ENCODE assay signal across 9 cellular contexts in genomic region chr7:137935849-137936508, GRCh38.
DNase-seq lines count a peak whose midpoint lies in the region; ATAC-seq, FAIRE-seq and TF ChIP-seq lines count a peak whose summit lies in the region.
"Had no signal": no experiment of that assay in that cellular context is flagged by ENCODE, and none has a peak within 500 bp of the region (broad histone marks: within the 10 kb centered on the region; RNA-seq: fewer than 3 reads in every experiment).

No MANE protein-coding gene starts in this region.

- no peaks in the 10 kb centered on the region for H3K27me3 Mint-ChIP-seq in stimulated activated naive CD8-positive, alpha-beta T cell treated with anti-CD3 and anti-CD28 coated beads, Interleukin-15, Interleukin-2, amounts not matched to agents 100 ng/mL and 50 ng/mL, for 24 hours
- no peaks in the 10 kb centered on the region for H3K27me3 Mint-ChIP-seq in WTC11 (ENCODE audit: low read depth)

- 71% methylated on average over 8 of the region's 8 CpGs for WGBS in HepG2 (ENCODE audit: low lambda C conversion rate)
- 85% methylated on average over 8 of the region's 8 CpGs for WGBS in hepatocyte (ENCODE audit: low lambda C conversion rate, missing lambda C conversion rate)

- POLR2A ChIA-PET in WTC11 (lab: Charles Lee), result no interaction called here
- POLR2A ChIA-PET in HepG2 (lab: Yijun Ruan, JAX), result no interaction called here

- H3K9ac ChIP-seq in HepG2 (ENCODE audit: insufficient read depth, low read depth, low read length), result no peak overlapping the region

- H3K27ac Mint-ChIP-seq in stimulated activated naive CD8-positive, alpha-beta T cell treated with anti-CD3 and anti-CD28 coated beads, Interleukin-15, Interleukin-2, amounts not matched to agents 100 ng/mL and 50 ng/mL, for 24 hours, result peak overlapping the region; percentile 77
- no peak overlapping the region for H3K27ac Mint-ChIP-seq in WTC11

- intact Hi-C loops in HepG2 (cut with micrococcal nuclease; ENCODE audit: unreplicated experiment), result loop anchor here (5.0 kb wide), 1 partner anchor 36 kb away; no protein-coding TSS in a partner anchor

- peak overlapping the region; percentile 67 for H3K4me3 Mint-ChIP-seq in stimulated activated naive CD8-positive, alpha-beta T cell treated with anti-CD3 and anti-CD28 coated beads, Interleukin-15, Interleukin-2, amounts not matched to agents 100 ng/mL and 50 ng/mL, for 24 hours
- H3K4me3 Mint-ChIP-seq in WTC11, result no peak overlapping the region

- BruUV-seq in HepG2 (replicated peaks; lab: Mats Ljungman, UMichigan), result no TSS peak

- H3K4me3 ChIP-seq in HepG2 (replicated peaks in 1 of 3; ENCODE audit: insufficient read depth in 1 of 3, low read depth in 2 of 3, low read length in 3 of 3) (no peak overlapping the region), hepatocyte (no peak overlapping the region)
- H3K4me3 ChIP-seq: SK-N-MC had no signal

- peaks cover 39% of the 10 kb centered on the region for H3K4me1 Mint-ChIP-seq in stimulated activated naive CD8-positive, alpha-beta T cell treated with anti-CD3 and anti-CD28 coated beads, Interleukin-15, Interleukin-2, amounts not matched to agents 100 ng/mL and 50 ng/mL, for 24 hours (ENCODE audit: low read depth)
- H3K4me1 Mint-ChIP-seq in WTC11, result peaks cover 62% of the 10 kb centered on the region

- TF ChIP-seq CTCF in WTC11 (IDR thresholded peaks at IDR 0.05), result no peak
- TF ChIP-seq CTCF in HepG2 (CRISPR knock-in tag; IDR thresholded peaks at IDR 0.05), result no peak
- no peak for TF ChIP-seq CTCF in hepatocyte (IDR thresholded peaks at IDR 0.05; ENCODE audit: poor library complexity)

- FAIRE-seq in HepG2 (lab: Jason Lieb, UNC), result no peak

- no peak for TF ChIP-seq RAD21 in HepG2 (CRISPR knock-in tag; IDR thresholded peaks at IDR 0.05)

- no peaks in the 10 kb centered on the region for H3K9me3 ChIP-seq in HepG2 (ENCODE audit: low read length)
- H3K9me3 ChIP-seq in hepatocyte (ENCODE audit: low read depth), result no peaks in the 10 kb centered on the region

- no peaks in the 10 kb centered on the region for H3K27me3 ChIP-seq in HepG2 (ENCODE audit: control insufficient read depth in 1 of 2, insufficient read depth in 2 of 2, low read length in 2 of 2)
- H3K27me3 ChIP-seq in hepatocyte, result no peaks in the 10 kb centered on the region

- peaks cover 99% of the 10 kb centered on the region for H3K79me2 ChIP-seq in HepG2 (ENCODE audit: insufficient read depth, low read length)
- peaks cover 91% of the 10 kb centered on the region for H3K79me2 ChIP-seq in hepatocyte

- no peak for DNase-seq in stimulated activated naive CD8-positive, alpha-beta T cell treated with anti-CD3 and anti-CD28 coated beads, Interleukin-15, Interleukin-2, amounts not matched to agents 100 U/mL and 50 U/mL, for 24 hours
- DNase-seq in WTC11 (ENCODE audit: low spot score) (no peak), HepG2 (ENCODE audit: low spot score) (no peak), DMS53 treated with DMSO at 0.1 percent for 48 hours (lab: John Stamatoyannopoulos, UW; ENCODE audit: unreplicated experiment) (no peak), hepatocyte (ENCODE audit: low spot score) (no peak), DMS 273 treated with DMSO at 0.1 percent for 48 hours (lab: John Stamatoyannopoulos, UW) (no peak)
- no peak for DNase-seq in stimulated activated CD4-positive, alpha-beta T cell treated with anti-CD3 and anti-CD28 coated beads, Interleukin-12 subunit alpha, Interleukin-12 subunit beta, amount 100 ng/mL, for 4 hours

- H3K36me3 ChIP-seq in HepG2 (replicated peaks in 1 of 2; ENCODE audit: control insufficient read depth in 1 of 2, insufficient read depth in 2 of 2, low read length in 2 of 2) (peaks cover 0 to 22% of the 10 kb centered on the region in 2 experiments; a peak in 4 of 5 replicates), hepatocyte (replicated peaks; ENCODE audit: insufficient read depth, low read depth) (no peaks in the 10 kb centered on the region)

- H3K9me2 ChIP-seq in hepatocyte (replicated peaks; ENCODE audit: insufficient read depth), result no peaks in the 10 kb centered on the region

- H2AFZ ChIP-seq in HepG2 (ENCODE audit: low read length) (no peak overlapping the region), hepatocyte (no peak overlapping the region)

- TF ChIP-seq POLR2A in HepG2 (IDR thresholded peaks at IDR 0.05; ENCODE audit: insufficient read depth in 1 of 2, low read depth in 2 of 2, low read length in 2 of 2), result no peak

- H3K9me3 Mint-ChIP-seq in stimulated activated naive CD8-positive, alpha-beta T cell treated with anti-CD3 and anti-CD28 coated beads, Interleukin-15, Interleukin-2, amounts not matched to agents 100 ng/mL and 50 ng/mL, for 24 hours, result no peaks in the 10 kb centered on the region
- no peaks in the 10 kb centered on the region for H3K9me3 Mint-ChIP-seq in WTC11

- H4K20me1 ChIP-seq in HepG2 (ENCODE audit: insufficient read depth, low read length), result peaks cover 23% of the 10 kb centered on the region
- H4K20me1 ChIP-seq in hepatocyte (ENCODE audit: insufficient read depth, poor library complexity, severe bottlenecking), result peaks cover 11% of the 10 kb centered on the region

- H3K36me3 Mint-ChIP-seq in stimulated activated naive CD8-positive, alpha-beta T cell treated with anti-CD3 and anti-CD28 coated beads, Interleukin-15, Interleukin-2, amounts not matched to agents 100 ng/mL and 50 ng/mL, for 24 hours (ENCODE audit: low read depth), result peaks cover 8% of the 10 kb centered on the region
- H3K36me3 Mint-ChIP-seq in WTC11, result no peaks in the 10 kb centered on the region

- no peak for ATAC-seq in stimulated activated naive CD8-positive, alpha-beta T cell treated with anti-CD3 and anti-CD28 coated beads, Interleukin-15, Interleukin-2, amounts not matched to agents 100 U/mL and 50 U/mL, for 24 hours
- ATAC-seq in WTC11 (0 out of 2 replicates have a peak, but pooled peaks have one; percentile 15), HepG2 (peak; percentile 18)

- H3K4me1 ChIP-seq in HepG2 (ENCODE audit: insufficient read depth, low read length) (peaks cover 100% of the 10 kb centered on the region), hepatocyte (ENCODE audit: insufficient read depth) (peaks cover 49% of the 10 kb centered on the region)

- no peak for TF ChIP-seq EP300 in HepG2 (IDR thresholded peaks at IDR 0.05; ENCODE audit: low read depth in 2 of 2, low read length in 2 of 2)
- TF ChIP-seq EP300 in HepG2 (CRISPR knock-in tag; IDR thresholded peaks at IDR 0.05; ENCODE audit: borderline replicate concordance), result no peak

- in situ Hi-C loops in HepG2 (cut with HindIII; ENCODE audit: extremely low pct_ligation_motif_present, low pct_unique_long_range_greater_than_20kb), result no loop called here

- peak overlapping the region; percentile 22 for H3K27ac ChIP-seq in HepG2 (ENCODE audit: extremely low read length, insufficient read depth, low read length)
- H3K27ac ChIP-seq in hepatocyte, result no peak overlapping the region
- H3K27ac ChIP-seq: SK-N-MC had no signal

- peak overlapping the region; percentile 9; the same call in 1 of the 2 replicates for H3K4me2 ChIP-seq in HepG2 (ENCODE audit: low read depth, low read length)
- no peak overlapping the region for H3K4me2 ChIP-seq in hepatocyte

- CTCF ChIA-PET in WTC11 (lab: Charles Lee), result no interaction called here
- CTCF ChIA-PET in HepG2 (lab: Yijun Ruan, JAX; ENCODE audit: low intra/inter-chr PET ratio, low total read pairs), result no interaction called here

TF ChIP-seq in WTC11, 78 proteins besides CTCF, POLR2A, EP300 and RAD21 (continues in another document):
- TF ChIP-seq TP53 (CRISPR knock-in tag; IDR thresholded peaks at IDR 0.05) (no peak), AR (CRISPR knock-in tag; IDR thresholded peaks at IDR 0.05) (no peak), NR3C1 (CRISPR knock-in tag; conservative IDR thresholded peaks at IDR 0.05; ENCODE audit: low read depth) (no peak)

TF ChIP-seq in HepG2, 621 proteins besides CTCF, POLR2A, EP300 and RAD21:
- TF ChIP-seq NR2F6 (IDR thresholded peaks at IDR 0.05) (peak; percentile 33; the same call in 1 of the 2 replicates), NR2F6 (CRISPR knock-in tag; IDR thresholded peaks at IDR 0.05) (no peak), SMAD1 (CRISPR knock-in tag; IDR thresholded peaks at IDR 0.05; ENCODE audit: borderline replicate concordance, low read depth) (no peak), KLF9 (CRISPR knock-in tag; IDR thresholded peaks at IDR 0.05; ENCODE audit: low read depth) (no peak)
